ENCODE assay signal across 2 cellular contexts in the genomic region with DNA sequence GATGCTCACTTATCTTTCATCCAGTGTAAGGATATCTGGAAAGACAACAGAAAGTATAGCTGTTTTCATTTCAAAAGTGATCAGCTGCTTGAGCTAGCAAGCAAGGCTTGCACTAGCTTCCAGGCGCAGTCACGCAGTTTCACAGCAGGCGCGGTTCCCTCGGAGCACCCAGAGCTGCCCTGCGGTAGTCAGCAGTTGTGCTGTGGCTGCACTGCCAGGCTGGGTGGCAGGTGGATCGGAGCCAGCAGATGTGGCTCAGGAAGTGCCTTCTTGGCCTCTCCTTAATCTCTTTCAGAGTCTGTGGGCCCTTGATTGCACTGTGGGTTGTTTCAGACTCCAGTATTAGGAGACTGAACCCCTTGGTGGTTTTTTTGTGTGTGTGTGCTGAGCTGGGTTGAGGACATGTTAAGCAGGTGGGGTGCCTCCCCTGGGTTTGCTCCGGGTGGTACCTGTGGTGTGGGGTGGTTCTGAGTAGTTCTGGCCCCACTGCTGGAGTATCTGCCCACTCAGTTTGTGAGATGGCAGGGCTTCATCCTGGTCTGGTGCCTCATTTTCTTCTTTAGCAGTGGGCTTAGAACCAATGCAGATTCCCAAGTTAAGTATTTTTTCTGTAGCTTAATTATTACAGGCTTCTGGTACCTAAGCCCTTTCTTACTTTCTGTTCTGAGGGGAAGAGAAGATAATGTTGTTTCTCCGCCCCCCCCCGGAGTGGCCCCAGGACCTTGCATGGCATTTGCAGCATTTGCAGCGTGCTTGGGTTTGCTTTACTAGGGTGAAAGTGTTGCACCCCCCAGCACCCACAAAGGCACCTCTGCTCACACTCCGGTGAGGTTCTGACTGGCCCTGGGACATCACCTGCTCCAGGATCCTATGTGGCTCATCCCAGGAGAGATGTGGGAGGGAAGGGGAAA.
TF ChIP-seq lines count a peak whose summit lies in the region.

No MANE protein-coding gene starts in this region.

TF ChIP-seq in liver, 16 proteins besides CTCF, POLR2A, EP300 and RAD21:
- TF ChIP-seq SP1 (IDR thresholded peaks at IDR 0.05): no peak
- TF ChIP-seq, protein P1, sequence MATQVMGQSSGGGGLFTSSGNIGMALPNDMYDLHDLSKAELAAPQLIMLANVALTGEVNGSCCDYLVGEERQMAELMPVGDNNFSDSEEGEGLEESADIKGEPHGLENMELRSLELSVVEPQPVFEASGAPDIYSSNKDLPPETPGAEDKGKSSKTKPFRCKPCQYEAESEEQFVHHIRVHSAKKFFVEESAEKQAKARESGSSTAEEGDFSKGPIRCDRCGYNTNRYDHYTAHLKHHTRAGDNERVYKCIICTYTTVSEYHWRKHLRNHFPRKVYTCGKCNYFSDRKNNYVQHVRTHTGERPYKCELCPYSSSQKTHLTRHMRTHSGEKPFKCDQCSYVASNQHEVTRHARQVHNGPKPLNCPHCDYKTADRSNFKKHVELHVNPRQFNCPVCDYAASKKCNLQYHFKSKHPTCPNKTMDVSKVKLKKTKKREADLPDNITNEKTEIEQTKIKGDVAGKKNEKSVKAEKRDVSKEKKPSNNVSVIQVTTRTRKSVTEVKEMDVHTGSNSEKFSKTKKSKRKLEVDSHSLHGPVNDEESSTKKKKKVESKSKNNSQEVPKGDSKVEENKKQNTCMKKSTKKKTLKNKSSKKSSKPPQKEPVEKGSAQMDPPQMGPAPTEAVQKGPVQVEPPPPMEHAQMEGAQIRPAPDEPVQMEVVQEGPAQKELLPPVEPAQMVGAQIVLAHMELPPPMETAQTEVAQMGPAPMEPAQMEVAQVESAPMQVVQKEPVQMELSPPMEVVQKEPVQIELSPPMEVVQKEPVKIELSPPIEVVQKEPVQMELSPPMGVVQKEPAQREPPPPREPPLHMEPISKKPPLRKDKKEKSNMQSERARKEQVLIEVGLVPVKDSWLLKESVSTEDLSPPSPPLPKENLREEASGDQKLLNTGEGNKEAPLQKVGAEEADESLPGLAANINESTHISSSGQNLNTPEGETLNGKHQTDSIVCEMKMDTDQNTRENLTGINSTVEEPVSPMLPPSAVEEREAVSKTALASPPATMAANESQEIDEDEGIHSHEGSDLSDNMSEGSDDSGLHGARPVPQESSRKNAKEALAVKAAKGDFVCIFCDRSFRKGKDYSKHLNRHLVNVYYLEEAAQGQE (IDR thresholded peaks at IDR 0.05): no peak
- TF ChIP-seq HNF4A (conservative IDR thresholded peaks at IDR 0.05): no peak
- TF ChIP-seq FOXA1 (IDR thresholded peaks at IDR 0.05): no peak
- TF ChIP-seq, protein P2, sequence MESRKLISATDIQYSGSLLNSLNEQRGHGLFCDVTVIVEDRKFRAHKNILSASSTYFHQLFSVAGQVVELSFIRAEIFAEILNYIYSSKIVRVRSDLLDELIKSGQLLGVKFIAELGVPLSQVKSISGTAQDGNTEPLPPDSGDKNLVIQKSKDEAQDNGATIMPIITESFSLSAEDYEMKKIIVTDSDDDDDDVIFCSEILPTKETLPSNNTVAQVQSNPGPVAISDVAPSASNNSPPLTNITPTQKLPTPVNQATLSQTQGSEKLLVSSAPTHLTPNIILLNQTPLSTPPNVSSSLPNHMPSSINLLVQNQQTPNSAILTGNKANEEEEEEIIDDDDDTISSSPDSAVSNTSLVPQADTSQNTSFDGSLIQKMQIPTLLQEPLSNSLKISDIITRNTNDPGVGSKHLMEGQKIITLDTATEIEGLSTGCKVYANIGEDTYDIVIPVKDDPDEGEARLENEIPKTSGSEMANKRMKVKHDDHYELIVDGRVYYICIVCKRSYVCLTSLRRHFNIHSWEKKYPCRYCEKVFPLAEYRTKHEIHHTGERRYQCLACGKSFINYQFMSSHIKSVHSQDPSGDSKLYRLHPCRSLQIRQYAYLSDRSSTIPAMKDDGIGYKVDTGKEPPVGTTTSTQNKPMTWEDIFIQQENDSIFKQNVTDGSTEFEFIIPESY (IDR thresholded peaks at IDR 0.05): no peak
- TF ChIP-seq YY1 (IDR thresholded peaks at IDR 0.05): no peak
- TF ChIP-seq EGR1 (IDR thresholded peaks at IDR 0.05; ENCODE audit: low read depth in 2 of 2): no peak
- TF ChIP-seq, protein P3, sequence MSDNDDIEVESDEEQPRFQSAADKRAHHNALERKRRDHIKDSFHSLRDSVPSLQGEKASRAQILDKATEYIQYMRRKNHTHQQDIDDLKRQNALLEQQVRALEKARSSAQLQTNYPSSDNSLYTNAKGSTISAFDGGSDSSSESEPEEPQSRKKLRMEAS (IDR thresholded peaks at IDR 0.05): no peak
- TF ChIP-seq TAF1 (conservative IDR thresholded peaks at IDR 0.05): no peak
- TF ChIP-seq GABPA (IDR thresholded peaks at IDR 0.05 in 1 of 2, conservative IDR thresholded peaks at IDR 0.05 in 1 of 2): no peak
- no peak for TF ChIP-seq NR2F2 (IDR thresholded peaks at IDR 0.05)
- TF ChIP-seq JUND (IDR thresholded peaks at IDR 0.05): no peak
- TF ChIP-seq RXRA (IDR thresholded peaks at IDR 0.05): no peak
- TF ChIP-seq FOXA2 (IDR thresholded peaks at IDR 0.05): no peak
- TF ChIP-seq, protein P4, sequence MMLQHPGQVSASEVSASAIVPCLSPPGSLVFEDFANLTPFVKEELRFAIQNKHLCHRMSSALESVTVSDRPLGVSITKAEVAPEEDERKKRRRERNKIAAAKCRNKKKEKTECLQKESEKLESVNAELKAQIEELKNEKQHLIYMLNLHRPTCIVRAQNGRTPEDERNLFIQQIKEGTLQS (IDR thresholded peaks at IDR 0.05): no peak
- TF ChIP-seq HNF4G (IDR thresholded peaks at IDR 0.05): no peak

TF ChIP-seq in HepG2, 621 proteins besides CTCF, POLR2A, EP300 and RAD21:
- TF ChIP-seq NR3C1 (CRISPR knock-in tag; IDR thresholded peaks at IDR 0.05) (no peak), SIN3B (IDR thresholded peaks at IDR 0.05; ENCODE audit: low read length) (no peak), ZC3H4 (CRISPR knock-in tag; IDR thresholded peaks at IDR 0.05; ENCODE audit: borderline replicate concordance) (no peak), TEAD2 (CRISPR knock-in tag; IDR thresholded peaks at IDR 0.05) (no peak)
- TF ChIP-seq, protein P5, sequence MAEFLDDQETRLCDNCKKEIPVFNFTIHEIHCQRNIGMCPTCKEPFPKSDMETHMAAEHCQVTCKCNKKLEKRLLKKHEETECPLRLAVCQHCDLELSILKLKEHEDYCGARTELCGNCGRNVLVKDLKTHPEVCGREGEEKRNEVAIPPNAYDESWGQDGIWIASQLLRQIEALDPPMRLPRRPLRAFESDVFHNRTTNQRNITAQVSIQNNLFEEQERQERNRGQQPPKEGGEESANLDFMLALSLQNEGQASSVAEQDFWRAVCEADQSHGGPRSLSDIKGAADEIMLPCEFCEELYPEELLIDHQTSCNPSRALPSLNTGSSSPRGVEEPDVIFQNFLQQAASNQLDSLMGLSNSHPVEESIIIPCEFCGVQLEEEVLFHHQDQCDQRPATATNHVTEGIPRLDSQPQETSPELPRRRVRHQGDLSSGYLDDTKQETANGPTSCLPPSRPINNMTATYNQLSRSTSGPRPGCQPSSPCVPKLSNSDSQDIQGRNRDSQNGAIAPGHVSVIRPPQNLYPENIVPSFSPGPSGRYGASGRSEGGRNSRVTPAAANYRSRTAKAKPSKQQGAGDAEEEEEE (CRISPR knock-in tag; IDR thresholded peaks at IDR 0.05; ENCODE audit: borderline replicate concordance): no peak
- TF ChIP-seq, protein P6, sequence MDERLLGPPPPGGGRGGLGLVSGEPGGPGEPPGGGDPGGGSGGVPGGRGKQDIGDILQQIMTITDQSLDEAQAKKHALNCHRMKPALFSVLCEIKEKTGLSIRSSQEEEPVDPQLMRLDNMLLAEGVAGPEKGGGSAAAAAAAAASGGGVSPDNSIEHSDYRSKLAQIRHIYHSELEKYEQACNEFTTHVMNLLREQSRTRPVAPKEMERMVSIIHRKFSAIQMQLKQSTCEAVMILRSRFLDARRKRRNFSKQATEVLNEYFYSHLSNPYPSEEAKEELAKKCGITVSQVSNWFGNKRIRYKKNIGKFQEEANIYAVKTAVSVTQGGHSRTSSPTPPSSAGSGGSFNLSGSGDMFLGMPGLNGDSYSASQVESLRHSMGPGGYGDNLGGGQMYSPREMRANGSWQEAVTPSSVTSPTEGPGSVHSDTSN (CRISPR knock-in tag; IDR thresholded peaks at IDR 0.05): no peak
- TF ChIP-seq, protein P7, sequence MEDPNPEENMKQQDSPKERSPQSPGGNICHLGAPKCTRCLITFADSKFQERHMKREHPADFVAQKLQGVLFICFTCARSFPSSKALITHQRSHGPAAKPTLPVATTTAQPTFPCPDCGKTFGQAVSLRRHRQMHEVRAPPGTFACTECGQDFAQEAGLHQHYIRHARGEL (CRISPR knock-in tag; IDR thresholded peaks at IDR 0.05): no peak
- TF ChIP-seq, protein P8, sequence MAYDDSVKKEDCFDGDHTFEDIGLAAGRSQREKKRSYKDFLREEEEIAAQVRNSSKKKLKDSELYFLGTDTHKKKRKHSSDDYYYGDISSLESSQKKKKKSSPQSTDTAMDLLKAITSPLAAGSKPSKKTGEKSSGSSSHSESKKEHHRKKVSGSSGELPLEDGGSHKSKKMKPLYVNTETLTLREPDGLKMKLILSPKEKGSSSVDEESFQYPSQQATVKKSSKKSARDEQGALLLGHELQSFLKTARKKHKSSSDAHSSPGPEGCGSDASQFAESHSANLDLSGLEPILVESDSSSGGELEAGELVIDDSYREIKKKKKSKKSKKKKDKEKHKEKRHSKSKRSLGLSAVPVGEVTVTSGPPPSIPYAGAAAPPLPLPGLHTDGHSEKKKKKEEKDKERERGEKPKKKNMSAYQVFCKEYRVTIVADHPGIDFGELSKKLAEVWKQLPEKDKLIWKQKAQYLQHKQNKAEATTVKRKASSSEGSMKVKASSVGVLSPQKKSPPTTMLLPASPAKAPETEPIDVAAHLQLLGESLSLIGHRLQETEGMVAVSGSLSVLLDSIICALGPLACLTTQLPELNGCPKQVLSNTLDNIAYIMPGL (CRISPR knock-in tag; IDR thresholded peaks at IDR 0.05; ENCODE audit: borderline replicate concordance in 1 of 2, low read depth in 1 of 2): no peak
- TF ChIP-seq, protein P9, sequence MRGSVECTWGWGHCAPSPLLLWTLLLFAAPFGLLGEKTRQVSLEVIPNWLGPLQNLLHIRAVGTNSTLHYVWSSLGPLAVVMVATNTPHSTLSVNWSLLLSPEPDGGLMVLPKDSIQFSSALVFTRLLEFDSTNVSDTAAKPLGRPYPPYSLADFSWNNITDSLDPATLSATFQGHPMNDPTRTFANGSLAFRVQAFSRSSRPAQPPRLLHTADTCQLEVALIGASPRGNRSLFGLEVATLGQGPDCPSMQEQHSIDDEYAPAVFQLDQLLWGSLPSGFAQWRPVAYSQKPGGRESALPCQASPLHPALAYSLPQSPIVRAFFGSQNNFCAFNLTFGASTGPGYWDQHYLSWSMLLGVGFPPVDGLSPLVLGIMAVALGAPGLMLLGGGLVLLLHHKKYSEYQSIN (CRISPR knock-in tag; IDR thresholded peaks at IDR 0.05; ENCODE audit: borderline replicate concordance): no peak
TF ChIP-seq in HepG2: peak in this region for 0.
